Comparison of ENCODE assay signal across 8 cellular contexts in the genomic region with DNA sequence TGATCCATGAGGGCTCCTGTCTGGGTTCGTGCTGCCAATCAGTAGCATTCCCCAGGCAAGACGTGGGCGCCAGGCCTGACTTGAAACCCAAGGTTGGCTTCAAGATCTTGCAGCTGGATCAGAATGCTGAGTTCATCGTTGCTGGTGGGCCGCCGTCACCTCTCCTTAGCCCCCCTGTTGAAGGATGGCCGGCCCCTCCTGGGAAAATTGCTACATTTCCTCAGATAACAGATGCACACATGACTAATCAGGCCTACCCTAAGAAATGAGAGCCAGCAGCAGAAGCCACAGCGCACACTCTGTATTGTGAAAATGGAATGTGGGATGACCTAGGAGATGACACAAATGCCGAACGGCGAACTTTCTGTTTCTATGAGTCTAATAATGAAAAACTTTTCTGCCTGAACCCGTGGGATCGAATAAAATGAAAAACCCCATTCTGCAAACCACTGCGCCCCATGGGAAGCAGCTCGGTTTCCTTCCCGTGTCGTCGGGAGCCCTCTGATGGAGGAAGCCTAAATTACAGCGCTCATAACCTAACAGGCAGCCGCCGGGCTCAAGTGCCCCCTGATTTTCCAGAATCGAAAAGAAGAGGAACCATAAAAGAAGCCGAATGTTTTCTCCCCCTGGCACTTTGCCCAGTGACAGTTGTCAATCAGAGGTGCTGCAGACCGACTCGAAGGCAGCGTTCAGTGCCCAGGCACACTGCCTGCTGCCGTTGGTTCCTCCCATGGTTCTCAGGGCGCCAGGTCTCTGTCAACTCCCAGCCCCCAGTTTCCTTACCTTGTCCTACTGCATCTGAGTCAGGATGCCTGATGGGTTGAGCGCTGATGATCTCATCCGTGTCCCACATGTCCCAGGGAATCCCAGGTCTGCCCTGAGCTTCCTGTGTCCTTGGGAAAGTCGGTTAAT. TPM values are rescaled to one million over a fixed set of nuclear protein-coding genes. Genes with fewer than 3 reads are reported as not detected.
DNase-seq lines count a peak whose midpoint lies in the region; ATAC-seq and TF ChIP-seq lines count a peak whose summit lies in the region.

No MANE protein-coding gene starts in this region.

- no peak overlapping the region for H3K27ac Mint-ChIP-seq in CD8-positive, alpha-beta T cell
- H3K27ac Mint-ChIP-seq in activated CD4-positive, alpha-beta T cell treated with anti-CD3 and anti-CD28 coated beads, Interleukin-2, amount 10 ng/mL, durations not matched to agents 24 days and 14 days = no peak overlapping the region

- no peaks in the 10 kb centered on the region for H3K9me3 ChIP-seq in CD8-positive, alpha-beta T cell (ENCODE audit: low read length)

- H3K27ac ChIP-seq in CD8-positive, alpha-beta T cell (ENCODE audit: low read depth, low read length) = no peak overlapping the region

- no peaks in the 10 kb centered on the region for H3K36me3 ChIP-seq in CD8-positive, alpha-beta T cell (ENCODE audit: insufficient read depth, low read length)

- H3K9me3 Mint-ChIP-seq in CD8-positive, alpha-beta T cell = no peaks in the 10 kb centered on the region
- H3K9me3 Mint-ChIP-seq in activated CD4-positive, alpha-beta T cell treated with anti-CD3 and anti-CD28 coated beads, Interleukin-2, amount 10 ng/mL, durations not matched to agents 24 days and 14 days = no peaks in the 10 kb centered on the region

- CTCF ChIA-PET in CD8-positive, alpha-beta T cell (lab: Charles Lee) = interaction anchor here (0.5 to 3.6 kb wide), 18 partner anchors 9 to 1595 kb away, joined by 3 to 68 read pairs (median 4); no protein-coding TSS in a partner anchor

- DNase-seq in CD8-positive, alpha-beta T cell = peak; percentile 34 to 71 (median 42)
- DNase-seq in GOT3 (lab: John Stamatoyannopoulos, UW) (peak; percentile 74), NCI-H2171 treated with DMSO at 0.1 percent for 48 hours (lab: John Stamatoyannopoulos, UW) (peak; percentile 54), ecto neural progenitor cell (ENCODE audit: low spot score) (peak; percentile 75), medulla oblongata (ENCODE audit: extremely low spot score) (peak; percentile 91)
- DNase-seq in activated CD4-positive, alpha-beta T cell treated with anti-CD3 and anti-CD28 coated beads, Interleukin-2, amount 10 ng/mL, durations not matched to agents 24 days and 14 days = peak; percentile 90
- DNase-seq in stimulated activated CD8-positive, alpha-beta memory T cell treated with anti-CD3 and anti-CD28 coated beads, Interleukin-15, amount 100 ng/mL, for 1 hour (ENCODE audit: low read depth) = peak; percentile 23

- intact Hi-C loops in CD8-positive, alpha-beta T cell (cut with DNase I, micrococcal nuclease) = loop anchor here in 1 of 2 experiments (1.0 kb wide), 1 partner anchor 86 kb away; no protein-coding TSS in a partner anchor
- intact Hi-C loops in activated CD4-positive, alpha-beta T cell treated with anti-CD3 and anti-CD28 coated beads, Interleukin-2, amount 10 ng/mL, durations not matched to agents 24 days and 14 days (cut with micrococcal nuclease) = loop anchor here (1.0 to 5.0 kb wide), 4 partner anchors 16 to 86 kb away; a partner anchor contains a TSS

- no peak overlapping the region for H3K4me3 Mint-ChIP-seq in CD8-positive, alpha-beta T cell
- H3K4me3 Mint-ChIP-seq in activated CD4-positive, alpha-beta T cell treated with anti-CD3 and anti-CD28 coated beads, Interleukin-2, amount 10 ng/mL, durations not matched to agents 24 days and 14 days = no peak overlapping the region

- peaks cover 15% of the 10 kb centered on the region for H3K4me1 Mint-ChIP-seq in CD8-positive, alpha-beta T cell (ENCODE audit: low read depth)
- H3K4me1 Mint-ChIP-seq in activated CD4-positive, alpha-beta T cell treated with anti-CD3 and anti-CD28 coated beads, Interleukin-2, amount 10 ng/mL, durations not matched to agents 24 days and 14 days = peaks cover 20% of the 10 kb centered on the region

- H3K36me3 Mint-ChIP-seq in CD8-positive, alpha-beta T cell = no peaks in the 10 kb centered on the region
- no peaks in the 10 kb centered on the region for H3K36me3 Mint-ChIP-seq in activated CD4-positive, alpha-beta T cell treated with anti-CD3 and anti-CD28 coated beads, Interleukin-2, amount 10 ng/mL, durations not matched to agents 24 days and 14 days (ENCODE audit: low read depth)

- no peak overlapping the region for H3K4me3 ChIP-seq in CD8-positive, alpha-beta T cell (ENCODE audit: low read depth, low read length)

- peaks cover 30% of the 10 kb centered on the region for H3K27me3 ChIP-seq in CD8-positive, alpha-beta T cell (ENCODE audit: insufficient read depth, low read length)

- peak; percentile 64 for ATAC-seq in CD8-positive, alpha-beta T cell
- ATAC-seq in GM18873 (IDR thresholded peaks at IDR 0.05; ENCODE audit: low FRiP score, unreplicated experiment) = no peak

- H3K4me1 ChIP-seq in CD8-positive, alpha-beta T cell (ENCODE audit: insufficient read depth, low read length) = peaks cover 4% of the 10 kb centered on the region

- TF ChIP-seq CTCF in CD8-positive, alpha-beta T cell (IDR thresholded peaks at IDR 0.05) = peak; percentile 72

- POLR2A ChIA-PET in CD8-positive, alpha-beta T cell (lab: Charles Lee) = no interaction called here

- H3K27me3 Mint-ChIP-seq in CD8-positive, alpha-beta T cell (ENCODE audit: low read depth) = peaks cover 54% of the 10 kb centered on the region
- peaks cover 60% of the 10 kb centered on the region for H3K27me3 Mint-ChIP-seq in activated CD4-positive, alpha-beta T cell treated with anti-CD3 and anti-CD28 coated beads, Interleukin-2, amount 10 ng/mL, durations not matched to agents 24 days and 14 days

RNA-seq across cellular contexts. Expression of a gene that starts 38.2 kb away (rescaled TPM):
- 10 to 100 TPM; 11.1 to 11.2 TPM for total RNA-seq in CD8-positive, alpha-beta T cell
- total RNA-seq in activated CD4-positive, alpha-beta T cell treated with anti-CD3 and anti-CD28 coated beads, Interleukin-2, amount 10 ng/mL, durations not matched to agents 24 days and 14 days = 17.4 and 17.7 TPM in 2 replicates

Comparison
In these comparisons a context has a peak if more than half of its experiments do, and no peak if none do; other contexts are left out.
1. DNase-seq: peak in every context shown above with its lines; median percentile 91 in medulla oblongata; 90 in activated CD4-positive, alpha-beta T cell treated with anti-CD3 and anti-CD28 coated beads, Interleukin-2, amount 10 ng/mL, durations not matched to agents 24 days and 14 days; 75 in ecto neural progenitor cell; 74 in GOT3; 54 in NCI-H2171 treated with DMSO at 0.1 percent for 48 hours; 42 in CD8-positive, alpha-beta T cell; 23 in stimulated activated CD8-positive, alpha-beta memory T cell treated with anti-CD3 and anti-CD28 coated beads, Interleukin-15, amount 100 ng/mL, for 1 hour.